ENCODE assay signal across 10 cellular contexts in genomic region chr11:14308114-14308896, GRCh38. TPM values are rescaled to one million over a fixed set of nuclear protein-coding genes. Genes with fewer than 3 reads are reported as not detected.
A peak's percentile ranks its signal among the peaks of the same experiment; 100 is the strongest.
DNase-seq lines count a peak whose midpoint lies in the region; ATAC-seq, FAIRE-seq and TF ChIP-seq lines count a peak whose summit lies in the region.
"Had no signal": no experiment of that assay in that cellular context is flagged by ENCODE, and none has a peak within 500 bp of the region (broad histone marks: within the 10 kb centered on the region; RNA-seq: fewer than 3 reads in every experiment).

No MANE protein-coding gene starts in this region.

- no peaks in the 10 kb centered on the region for H3K9me3 Mint-ChIP-seq in activated T-cell treated with anti-CD3 and anti-CD28 coated beads, Interleukin-2, amount 50 U/mL, for 4 hours
- H3K9me3 Mint-ChIP-seq: stimulated activated naive CD8-positive, alpha-beta T cell treated with anti-CD3 and anti-CD28 coated beads, Interleukin-15, Interleukin-2, amounts not matched to agents 100 ng/mL and 50 ng/mL, for 24 hours had no signal

- peaks cover 32% of the 10 kb centered on the region for H3K4me1 Mint-ChIP-seq in activated T-cell treated with anti-CD3 and anti-CD28 coated beads, Interleukin-2, amount 50 U/mL, for 4 hours (ENCODE audit: low read depth)

- H3K36me3 Mint-ChIP-seq in activated T-cell treated with anti-CD3 and anti-CD28 coated beads, Interleukin-2, amount 50 U/mL, for 4 hours (ENCODE audit: insufficient read depth) = no peaks in the 10 kb centered on the region

- no peaks in the 10 kb centered on the region for H3K9me3 ChIP-seq in lung (ENCODE audit: control insufficient read depth in 2 of 2, insufficient read depth in 1 of 2, low read length in 1 of 2)

- ATAC-seq in activated T-cell treated with anti-CD3 and anti-CD28 coated beads, Interleukin-2, amount 50 U/mL, for 4 hours = peak; percentile 69
- ATAC-seq in HG02798 (IDR thresholded peaks at IDR 0.05; ENCODE audit: poor library complexity, unreplicated experiment) (peak; percentile 48), lung (ENCODE audit: insufficient read depth, low FRiP score) (peak; percentile 35)

- DNase-seq in activated T-cell treated with anti-CD3 and anti-CD28 coated beads, Interleukin-2, amount 50 U/mL, for 4 hours = no peak
- DNase-seq in activated T-cell treated with anti-CD3 and anti-CD28 coated beads, Interleukin-2, amount 50 U/mL, for 48 hours = no peak
- DNase-seq in NCI-H524 (lab: John Stamatoyannopoulos, UW) (peak; percentile 7 to 43), bronchial epithelial cell (ENCODE audit: low read depth) (peak; percentile 60), lung (ENCODE audit: low spot score) (no peak)
- no peak for DNase-seq in activated naive CD4-positive, alpha-beta T cell treated with anti-CD3 and anti-CD28 coated beads, Interleukin-2, amount 50 U/mL, for 16 hours
- DNase-seq in stimulated activated CD4-positive, alpha-beta T cell treated with anti-CD3 and anti-CD28 coated beads, Interleukin-12 subunit alpha, Interleukin-12 subunit beta, amount 100 ng/mL, for 4 hours = no peak

- H3K27me3 Mint-ChIP-seq in activated T-cell treated with anti-CD3 and anti-CD28 coated beads, Interleukin-2, amount 50 U/mL, for 4 hours (ENCODE audit: low read depth) = no peaks in the 10 kb centered on the region
- H3K27me3 Mint-ChIP-seq: stimulated activated naive CD8-positive, alpha-beta T cell treated with anti-CD3 and anti-CD28 coated beads, Interleukin-15, Interleukin-2, amounts not matched to agents 100 ng/mL and 50 ng/mL, for 24 hours had no signal

- H3K4me3 ChIP-seq in bronchial epithelial cell (ENCODE audit: low read depth, low read length) = no peak overlapping the region
- H3K4me3 ChIP-seq in lung = no peak overlapping the region

- peak; percentile 60 for TF ChIP-seq CTCF in bronchial epithelial cell (IDR thresholded peaks at IDR 0.05; ENCODE audit: insufficient read depth, low read length, severe bottlenecking)
- TF ChIP-seq CTCF in lung (IDR thresholded peaks at IDR 0.05; ENCODE audit: control extremely low read depth, extremely low read depth) = no peak

- H3K36me3 ChIP-seq in bronchial epithelial cell (ENCODE audit: control insufficient read depth, insufficient read depth, low read length) (no peaks in the 10 kb centered on the region), lung (ENCODE audit: control insufficient read depth in 2 of 2, insufficient read depth in 2 of 2, low read length in 2 of 2) (no peaks in the 10 kb centered on the region)

- H3K4me1 ChIP-seq in lung (ENCODE audit: control insufficient read depth in 2 of 2, insufficient read depth in 2 of 2, low read length in 2 of 2) = peaks cover 4 to 13% of the 10 kb centered on the region in 2 donors

- no peak overlapping the region for H3K4me3 Mint-ChIP-seq in activated T-cell treated with anti-CD3 and anti-CD28 coated beads, Interleukin-2, amount 50 U/mL, for 4 hours
- H3K4me3 Mint-ChIP-seq: stimulated activated naive CD8-positive, alpha-beta T cell treated with anti-CD3 and anti-CD28 coated beads, Interleukin-15, Interleukin-2, amounts not matched to agents 100 ng/mL and 50 ng/mL, for 24 hours had no signal

- FAIRE-seq in bronchial epithelial cell (lab: Jason Lieb, UNC) = no peak
- FAIRE-seq: colon had no signal

- no peaks in the 10 kb centered on the region for H3K27me3 ChIP-seq in bronchial epithelial cell (ENCODE audit: control insufficient read depth, insufficient read depth, low read length)
- H3K27me3 ChIP-seq in lung (ENCODE audit: control insufficient read depth, insufficient read depth) = no peaks in the 10 kb centered on the region

- 25% methylated on average over 5 of the region's 5 CpGs for WGBS in lung, 2 donors

- no peak overlapping the region for H3K27ac ChIP-seq in lung (ENCODE audit: low read depth in 1 of 2, low read length in 1 of 2)

RNA-seq across cellular contexts. Expression of gene RRAS2, which starts 50.7 kb away (rescaled TPM):
- total RNA-seq in activated T-cell treated with anti-CD3 and anti-CD28 coated beads, Interleukin-2, amount 50 U/mL, for 4 hours = 10 to 100 TPM; 49.2 to 56.9 (median 53.8) TPM
- total RNA-seq in bronchial epithelial cell (169 and 235 TPM in 2 replicates), lung (10 to 100 TPM; 43.8 to 73.5 TPM)
- polyA plus RNA-seq in lung = 10 to 100 TPM; 21.2 to 26.1 TPM

Comparison
In these comparisons a context has a peak if more than half of its experiments do, and no peak if none do; other contexts are left out.
1. DNase-seq: peak in NCI-H524 (2 of 2) and bronchial epithelial cell (single experiment); none in activated T-cell treated with anti-CD3 and anti-CD28 coated beads, Interleukin-2, amount 50 U/mL, for 4 hours (single experiment), activated T-cell treated with anti-CD3 and anti-CD28 coated beads, Interleukin-2, amount 50 U/mL, for 48 hours (0 of 2), lung (single experiment), activated naive CD4-positive, alpha-beta T cell treated with anti-CD3 and anti-CD28 coated beads, Interleukin-2, amount 50 U/mL, for 16 hours (single experiment) and stimulated activated CD4-positive, alpha-beta T cell treated with anti-CD3 and anti-CD28 coated beads, Interleukin-12 subunit alpha, Interleukin-12 subunit beta, amount 100 ng/mL, for 4 hours (single experiment).
2. Peak in every context shown above with its lines, with median percentiles within 50 percentile points of each other: ATAC-seq.